In genomic region chr4:151717909-151718613, GRCh38 we compare ENCODE assay signal across 32 cellular contexts. TPM values are rescaled to one million over a fixed set of nuclear protein-coding genes. Genes with fewer than 3 reads are reported as not detected.
DNase-seq lines count a peak whose midpoint lies in the region; ATAC-seq and TF ChIP-seq lines count a peak whose summit lies in the region.
"Had no signal": no experiment of that assay in that cellular context is flagged by ENCODE, and none has a peak within 500 bp of the region (broad histone marks: within the 10 kb centered on the region; RNA-seq: fewer than 3 reads in every experiment).

No MANE protein-coding gene starts in this region.

- 0 out of 2 replicates have a peak, but pooled peaks cover 2% of the 10 kb centered on the region for H3K4me1 ChIP-seq in HEK293 (ENCODE audit: control insufficient read depth, insufficient read depth, low read length)
- H3K4me1 ChIP-seq: body of pancreas, foreskin keratinocyte, prostate gland, tibial artery had no signal

- no peak for TF ChIP-seq CTCF in HEK293 (tag by site-specific recombination; IDR thresholded peaks at IDR 0.05)

- H3K27ac ChIP-seq in HEK293 (ENCODE audit: extremely low read depth, low read depth, low read length) (no peak overlapping the region), angular gyrus (ENCODE audit: low read depth, low read length) (peak overlapping the region; percentile 60)
- H3K27ac ChIP-seq: body of pancreas, C4-2B, foreskin keratinocyte, GM23248, neutrophil, PC-9, prostate gland, tibial artery had no signal

- peaks cover 0 to 3% of the 10 kb centered on the region in 2 donors for H3K4me1 Mint-ChIP-seq in stimulated activated naive B cell treated with anti-CD40 and anti-IgM and Interleukin-4, amounts not matched to agents 10 μg/mL and 1 μg/mL and 100 μg/mL, for 72 hours
- H3K4me1 Mint-ChIP-seq: activated CD4-positive, alpha-beta T cell treated with anti-CD3 and anti-CD28 coated beads for 36 hours; IgD-negative memory B cell; memory B cell; stimulated activated naive CD8-positive, alpha-beta T cell treated with anti-CD3 and anti-CD28 coated beads, Interleukin-15, amount 100 ng/mL, for 72 hours had no signal

- peak; percentile 54 for DNase-seq in globus pallidus (ENCODE audit: low spot score)
- no peak for DNase-seq in stimulated activated naive B cell treated with anti-CD40 and anti-IgM and Interleukin-4, amounts not matched to agents 10 μg/mL and 1 μg/mL and 100 μg/mL, for 72 hours
- no peak for DNase-seq in NCI-H1436 (lab: John Stamatoyannopoulos, UW)
- DNase-seq in GF-D8 (lab: John Stamatoyannopoulos, UW), result no peak
- no peak for DNase-seq in dermis blood vessel endothelial cell
- DNase-seq: ACHN; activated CD4-positive, alpha-beta T cell treated with anti-CD3 and anti-CD28 coated beads for 36 hours; activated CD8-positive, alpha-beta memory T cell treated with anti-CD3 and anti-CD28 coated beads for 24 hours; activated gamma-delta T cell; activated T-cell treated with anti-CD3 and anti-CD28 coated beads, Interleukin-2, amount 50 U/mL, for 24 hours; body of pancreas; Calu3; DND-41; effector CD4-positive, alpha-beta T cell; foreskin keratinocyte; GM23248; left cardiac atrium; NCI-H1092; NCI-H187 treated with DMSO at 0.1 percent for 48 hours; NCI-H526; NK-92 treated with Interleukin-12 subunit alpha and Interleukin-12 subunit beta, amount 100 ng/mL, for 24 hours; PC-9; stimulated activated naive CD8-positive, alpha-beta T cell treated with anti-CD3 and anti-CD28 coated beads, Interleukin-15, amount 100 ng/mL, for 72 hours; tibial artery had no signal

- no peaks in the 10 kb centered on the region for H3K9me3 ChIP-seq in HEK293 (ENCODE audit: control insufficient read depth, insufficient read depth, low read depth, low read length)
- H3K9me3 ChIP-seq: body of pancreas, neutrophil, prostate gland, tibial artery had no signal

- CTCF ChIA-PET in HEK293 (lab: Yijun Ruan, JAX), result no interaction called here

- H3K36me3 ChIP-seq in HEK293 (ENCODE audit: control insufficient read depth in 2 of 2, insufficient read depth in 1 of 2, low read length in 2 of 2), result no peaks in the 10 kb centered on the region
- H3K36me3 ChIP-seq: neutrophil, prostate gland had no signal

- H3K27me3 Mint-ChIP-seq in stimulated activated naive B cell treated with anti-CD40 and anti-IgM and Interleukin-4, amounts not matched to agents 10 μg/mL and 1 μg/mL and 100 μg/mL, for 72 hours, result no peaks in the 10 kb centered on the region
- H3K27me3 Mint-ChIP-seq: activated CD4-positive, alpha-beta T cell treated with anti-CD3 and anti-CD28 coated beads for 36 hours; activated T-cell treated with anti-CD3 and anti-CD28 coated beads, Interleukin-2, amount 50 U/mL, for 24 hours; IgD-negative memory B cell; memory B cell; stimulated activated naive CD8-positive, alpha-beta T cell treated with anti-CD3 and anti-CD28 coated beads, Interleukin-15, amount 100 ng/mL, for 72 hours had no signal

- no peaks in the 10 kb centered on the region for H3K9me3 Mint-ChIP-seq in stimulated activated naive B cell treated with anti-CD40 and anti-IgM and Interleukin-4, amounts not matched to agents 10 μg/mL and 1 μg/mL and 100 μg/mL, for 72 hours
- H3K9me3 Mint-ChIP-seq: activated T-cell treated with anti-CD3 and anti-CD28 coated beads, Interleukin-2, amount 50 U/mL, for 24 hours; IgD-negative memory B cell; memory B cell; stimulated activated naive CD8-positive, alpha-beta T cell treated with anti-CD3 and anti-CD28 coated beads, Interleukin-15, amount 100 ng/mL, for 72 hours had no signal

- H3K4me3 Mint-ChIP-seq in stimulated activated naive B cell treated with anti-CD40 and anti-IgM and Interleukin-4, amounts not matched to agents 10 μg/mL and 1 μg/mL and 100 μg/mL, for 72 hours, result no peak overlapping the region
- H3K4me3 Mint-ChIP-seq: activated CD4-positive, alpha-beta T cell treated with anti-CD3 and anti-CD28 coated beads for 36 hours; activated T-cell treated with anti-CD3 and anti-CD28 coated beads, Interleukin-2, amount 50 U/mL, for 24 hours; memory B cell; stimulated activated naive CD8-positive, alpha-beta T cell treated with anti-CD3 and anti-CD28 coated beads, Interleukin-15, amount 100 ng/mL, for 72 hours had no signal

- ATAC-seq in stimulated activated naive B cell treated with anti-CD40 and anti-IgM and Interleukin-4, amounts not matched to agents 10 μg/mL and 1 μg/mL and 100 μg/mL, for 72 hours (replicated peaks), result peak; percentile 63 to 64
- ATAC-seq: activated CD4-positive, alpha-beta T cell treated with anti-CD3 and anti-CD28 coated beads for 36 hours; body of pancreas; foreskin keratinocyte; Right ventricle myocardium inferior; stimulated activated naive CD8-positive, alpha-beta T cell treated with anti-CD3 and anti-CD28 coated beads, Interleukin-15, amount 100 ng/mL, for 72 hours had no signal

- H3K27ac Mint-ChIP-seq in stimulated activated naive B cell treated with anti-CD40 and anti-IgM and Interleukin-4, amounts not matched to agents 10 μg/mL and 1 μg/mL and 100 μg/mL, for 72 hours, result no peak overlapping the region
- H3K27ac Mint-ChIP-seq: activated CD4-positive, alpha-beta T cell treated with anti-CD3 and anti-CD28 coated beads for 36 hours; activated T-cell treated with anti-CD3 and anti-CD28 coated beads, Interleukin-2, amount 50 U/mL, for 24 hours; memory B cell had no signal

- H3K4me3 ChIP-seq in HEK293 (ENCODE audit: low read depth, low read length), result no peak overlapping the region
- H3K4me3 ChIP-seq: body of pancreas, GM23248, PC-9, prostate gland, tibial artery had no signal

- peaks cover 19 to 44% of the 10 kb centered on the region in 2 donors for H3K36me3 Mint-ChIP-seq in stimulated activated naive B cell treated with anti-CD40 and anti-IgM and Interleukin-4, amounts not matched to agents 10 μg/mL and 1 μg/mL and 100 μg/mL, for 72 hours

- POLR2A ChIA-PET in HEK293 (lab: Yijun Ruan, JAX), result interaction anchor here (0.6 kb wide), 1 partner anchor 815 kb away, joined by 3 read pairs; no protein-coding TSS in a partner anchor

TF ChIP-seq in HEK293, 187 proteins besides CTCF, POLR2A, EP300 and RAD21:
- TF ChIP-seq PRDM6 (tag by site-specific recombination; IDR thresholded peaks at IDR 0.05), result peak; percentile 34; the same call in 1 of the 2 replicates
- TF ChIP-seq BCL11A (tag by site-specific recombination; IDR thresholded peaks at IDR 0.05; ENCODE audit: low read depth), result no peak
- TF ChIP-seq OSR2 (tag by site-specific recombination; IDR thresholded peaks at IDR 0.05), result peak; percentile 41; the same call in 1 of the 2 replicates
- TF ChIP-seq FEZF1 (tag by site-specific recombination; IDR thresholded peaks at IDR 0.05), result peak; percentile 84

RNA-seq across cellular contexts. Expression of gene GATB, which starts 42.7 kb away (rescaled TPM):
- 13.4 and 18.7 TPM in 2 replicates for total RNA-seq in dermis blood vessel endothelial cell
